In the genomic region with DNA sequence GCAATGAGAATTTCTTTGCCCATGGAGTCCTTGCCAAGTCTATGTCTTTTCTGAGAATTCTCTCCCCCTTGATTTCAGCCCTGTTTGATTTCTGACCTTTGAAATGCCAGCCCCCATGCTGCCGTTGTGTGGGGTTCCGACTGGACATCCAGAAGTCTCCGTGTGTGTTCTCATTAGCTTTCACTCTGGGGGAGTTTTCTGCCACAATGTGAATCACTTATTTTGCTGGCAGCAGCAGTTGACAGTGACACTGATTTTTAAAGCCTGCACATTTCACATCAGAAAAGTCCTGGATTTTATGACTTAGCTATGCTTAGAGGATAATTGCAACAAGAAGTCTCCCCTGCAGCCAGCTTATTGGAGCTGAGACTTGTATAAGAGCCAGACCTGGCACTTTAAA, we compare ENCODE assay signal across 19 cellular contexts.
DNase-seq lines count a peak whose midpoint lies in the region; ATAC-seq and TF ChIP-seq lines count a peak whose summit lies in the region.
"Had no signal": no experiment of that assay in that cellular context is flagged by ENCODE, and none has a peak within 500 bp of the region (broad histone marks: within the 10 kb centered on the region; RNA-seq: fewer than 3 reads in every experiment).

No MANE protein-coding gene starts in this region.

- peak overlapping the region; percentile 66 for H2AFZ ChIP-seq in neuronal stem cell (ENCODE audit: low read length)
- H2AFZ ChIP-seq: GM23248 had no signal

- H2BK15ac ChIP-seq in neuronal stem cell (ENCODE audit: low read length), result no peak overlapping the region

- no peak overlapping the region for H4K8ac ChIP-seq in neuronal stem cell (ENCODE audit: low read depth, low read length)

- POLR2A ChIA-PET in naive thymus-derived CD8-positive, alpha-beta T cell (lab: Charles Lee), result no interaction called here

- H3K14ac ChIP-seq in neuronal stem cell (ENCODE audit: low read length), result no peak overlapping the region

- no CpG with 5 or more reads among the region's 3 CpGs for WGBS in neuronal stem cell (ENCODE audit: extremely low coverage in 2 of 2, insufficient read length in 2 of 2, insufficient replicate concordance in 1 of 2), 2 donors

- no peak overlapping the region for H3K4ac ChIP-seq in neuronal stem cell (ENCODE audit: low read length)

- H3K9me3 Mint-ChIP-seq in naive thymus-derived CD8-positive, alpha-beta T cell, result no peaks in the 10 kb centered on the region

- H3K27me3 Mint-ChIP-seq in naive thymus-derived CD8-positive, alpha-beta T cell, result peaks cover 0 to 12% (median 3%) of the 10 kb centered on the region in 5 donors

- no peak overlapping the region for H3K27ac Mint-ChIP-seq in naive thymus-derived CD8-positive, alpha-beta T cell
- H3K27ac Mint-ChIP-seq: CD14-positive monocyte had no signal

- H2BK5ac ChIP-seq in neuronal stem cell (ENCODE audit: low read length), result no peak overlapping the region

- H2AK5ac ChIP-seq in neuronal stem cell (ENCODE audit: low read depth, low read length), result no peak overlapping the region

- H4K91ac ChIP-seq in neuronal stem cell (ENCODE audit: low read depth, low read length, poor library complexity), result no peak overlapping the region

- peaks cover 0 to 3% (median 2%) of the 10 kb centered on the region in 4 donors for H3K4me1 Mint-ChIP-seq in naive thymus-derived CD8-positive, alpha-beta T cell

- H3K4me3 ChIP-seq in cardiac muscle cell (no peak overlapping the region), neuronal stem cell (ENCODE audit: low read length in 2 of 2) (peak overlapping the region in 1 of 2 donors; percentile 14), tibial artery (no peak overlapping the region)
- H3K4me3 ChIP-seq: GM23248 had no signal

- no peak for ATAC-seq in naive thymus-derived CD8-positive, alpha-beta T cell

- no peaks in the 10 kb centered on the region for H3K79me1 ChIP-seq in neuronal stem cell (ENCODE audit: low read depth, low read length)

- no peak overlapping the region for H3K4me3 Mint-ChIP-seq in naive thymus-derived CD8-positive, alpha-beta T cell
- H3K4me3 Mint-ChIP-seq: CD14-positive monocyte had no signal

- no peaks in the 10 kb centered on the region for H3K27me3 ChIP-seq in cardiac muscle cell
- H3K27me3 ChIP-seq in neuronal stem cell (ENCODE audit: control insufficient read depth in 3 of 3, insufficient read depth in 3 of 3, low read depth in 1 of 3, low read length in 3 of 3), result no peaks in the 10 kb centered on the region
- H3K27me3 ChIP-seq in tibial artery, result no peaks in the 10 kb centered on the region

- H3K4me1 ChIP-seq in cardiac muscle cell (ENCODE audit: low read depth) (peaks cover 64% of the 10 kb centered on the region), neuronal stem cell (ENCODE audit: control insufficient read depth in 2 of 2, insufficient read depth in 1 of 2, low read depth in 1 of 2, low read length in 2 of 2) (peaks cover 7 to 50% of the 10 kb centered on the region in 2 donors), tibial artery (peaks cover 0 to 52% (median 23%) of the 10 kb centered on the region in 4 donors)

- DNase-seq in cardiac muscle cell (ENCODE audit: low read depth in 1 of 2, low spot score in 1 of 2), result no peak
- no peak for DNase-seq in cardiac septum (ENCODE audit: low spot score)
- DNase-seq in inferior parietal cortex (ENCODE audit: extremely low spot score), result peak; percentile 18
- no peak for DNase-seq in neuronal stem cell (ENCODE audit: low spot score)
- DNase-seq in tibial artery, result no peak
- no peak for DNase-seq in naive thymus-derived CD8-positive, alpha-beta T cell
- no peak for DNase-seq in UCSD-AML1 (lab: John Stamatoyannopoulos, UW; ENCODE audit: unreplicated experiment)
- no peak for DNase-seq in NCI-H524 (lab: John Stamatoyannopoulos, UW)
- DNase-seq: 8988T, DMS79, HCEC 1CT, MM.1S, NCI-H1092 treated with DMSO at 0.1 percent for 48 hours, NCI-H146, NCI-H2029 treated with DMSO at 0.1 percent for 48 hours, NCI-H2171, SHP77 treated with DMSO at 0.1 percent for 48 hours had no signal

- H3K23ac ChIP-seq in neuronal stem cell (ENCODE audit: low read depth, low read length, poor library complexity), result no peak overlapping the region

- intact Hi-C loops in cardiac septum (cut with DNase I), result no loop called here
- intact Hi-C loops in tibial artery (cut with DNase I; ENCODE audit: low total_unique reads), result loop anchor here (10.0 kb wide), 1 partner anchor 51 kb away; no protein-coding TSS in a partner anchor

- no peaks in the 10 kb centered on the region for H3K36me3 Mint-ChIP-seq in naive thymus-derived CD8-positive, alpha-beta T cell
- H3K36me3 Mint-ChIP-seq: CD14-positive monocyte had no signal

- no peaks in the 10 kb centered on the region for H3K36me3 ChIP-seq in cardiac muscle cell
- no peaks in the 10 kb centered on the region for H3K36me3 ChIP-seq in neuronal stem cell (replicated peaks in 1 of 2; ENCODE audit: control insufficient read depth in 2 of 2, insufficient read depth in 2 of 2, low read length in 2 of 2)
- peaks cover 0 to 7% (median 0%) of the 10 kb centered on the region in 3 donors for H3K36me3 ChIP-seq in tibial artery

- H3K9me3 ChIP-seq in cardiac muscle cell (ENCODE audit: low read depth) (no peaks in the 10 kb centered on the region), neuronal stem cell (replicated peaks in 1 of 2; ENCODE audit: control insufficient read depth in 2 of 2, insufficient read depth in 1 of 2, low read depth in 1 of 2, low read length in 2 of 2) (no peaks in the 10 kb centered on the region), tibial artery (no peaks in the 10 kb centered on the region)

- no peak overlapping the region for H2BK120ac ChIP-seq in neuronal stem cell (ENCODE audit: low read depth, low read length)

- H3K4me2 ChIP-seq in neuronal stem cell (ENCODE audit: insufficient read depth, low read length, poor library complexity, severe bottlenecking), result no peak overlapping the region

- TF ChIP-seq CTCF in cardiac muscle cell (IDR thresholded peaks at IDR 0.05; ENCODE audit: low read depth, low read length), result no peak
- TF ChIP-seq CTCF in tibial artery (IDR thresholded peaks at IDR 0.05), result no peak

- no peak overlapping the region for H3K9ac ChIP-seq in neuronal stem cell (ENCODE audit: low read depth, low read length, poor library complexity)
- H3K9ac ChIP-seq: GM23248 had no signal

- no peak overlapping the region for H3K18ac ChIP-seq in neuronal stem cell (ENCODE audit: low read length)

- H2BK12ac ChIP-seq in neuronal stem cell (ENCODE audit: low read length), result no peak overlapping the region

- H3K27ac ChIP-seq in cardiac muscle cell, result peak overlapping the region; percentile 55
- no peak overlapping the region for H3K27ac ChIP-seq in neuronal stem cell (replicated peaks; ENCODE audit: low read length)
- peak overlapping the region; percentile 15 to 59 for H3K27ac ChIP-seq in tibial artery
- H3K27ac ChIP-seq: GM23248 had no signal
